In the genomic region with DNA sequence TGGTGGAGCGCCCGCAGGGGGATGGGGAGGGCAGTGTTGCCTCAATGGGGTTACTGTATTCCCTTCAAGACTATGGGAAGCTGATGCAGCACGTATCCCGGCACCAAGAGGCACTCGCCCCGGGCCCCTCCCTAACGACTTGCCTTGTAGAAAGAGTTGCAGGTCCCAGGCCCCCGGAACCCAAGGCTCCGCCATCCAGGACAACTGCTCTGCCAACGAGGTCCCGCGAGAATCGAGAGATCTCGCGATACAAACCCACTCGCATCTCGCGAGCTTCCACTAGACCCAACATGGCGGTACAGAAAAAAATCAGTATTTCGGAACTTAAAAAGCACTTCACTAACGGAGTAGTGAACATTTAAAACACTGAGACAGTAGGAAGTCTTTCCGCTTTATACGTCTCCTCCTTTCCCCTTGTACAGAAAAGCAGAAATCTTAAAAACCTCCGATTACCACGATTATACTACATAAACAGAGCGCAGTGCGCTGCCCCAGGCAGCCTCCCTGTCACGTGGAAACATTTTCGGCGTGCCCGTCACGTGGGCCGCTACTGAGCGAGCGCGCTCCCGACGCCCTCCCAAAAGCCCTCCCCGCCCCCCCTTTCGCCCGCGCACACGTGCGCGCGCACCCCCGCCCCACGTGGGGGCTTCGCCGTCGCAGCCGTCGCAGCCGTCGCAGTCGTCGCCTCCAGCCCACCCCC, we compare ENCODE assay signal across 1 cellular context.
A peak's percentile ranks its signal among the peaks of the same experiment; 100 is the strongest.
TF ChIP-seq lines count a peak whose summit lies in the region.

Gene ZZZ3, minus strand, starts transcription at position 217 of the 700 bp plus-strand sequence. CDS start 49,304 bp downstream, outside the sequence.

TF ChIP-seq in HepG2, 621 proteins besides CTCF, POLR2A, EP300 and RAD21 (continued from another document and continues in another):
- TF ChIP-seq ZBTB40 (IDR thresholded peaks at IDR 0.05), result no peak
- no peak for TF ChIP-seq ZBTB40 (CRISPR knock-in tag; IDR thresholded peaks at IDR 0.05)
- TF ChIP-seq, protein P1, sequence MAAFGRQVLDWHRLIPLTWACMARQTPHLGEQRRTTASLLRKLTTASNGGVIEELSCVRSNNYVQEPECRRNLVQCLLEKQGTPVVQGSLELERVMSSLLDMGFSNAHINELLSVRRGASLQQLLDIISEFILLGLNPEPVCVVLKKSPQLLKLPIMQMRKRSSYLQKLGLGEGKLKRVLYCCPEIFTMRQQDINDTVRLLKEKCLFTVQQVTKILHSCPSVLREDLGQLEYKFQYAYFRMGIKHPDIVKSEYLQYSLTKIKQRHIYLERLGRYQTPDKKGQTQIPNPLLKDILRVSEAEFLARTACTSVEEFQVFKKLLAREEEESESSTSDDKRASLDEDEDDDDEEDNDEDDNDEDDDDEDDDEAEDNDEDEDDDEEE (CRISPR knock-in tag; IDR thresholded peaks at IDR 0.05), result no peak
- TF ChIP-seq ZNF746 (CRISPR knock-in tag; IDR thresholded peaks at IDR 0.05), result no peak
- no peak for TF ChIP-seq SCMH1 (CRISPR knock-in tag; IDR thresholded peaks at IDR 0.05; ENCODE audit: borderline replicate concordance)
- 0 out of 2 replicates have a peak, but pooled peaks have one; percentile 45 for TF ChIP-seq ZBTB3 (CRISPR knock-in tag; IDR thresholded peaks at IDR 0.05; ENCODE audit: borderline replicate concordance, low read depth)
- TF ChIP-seq SKI (IDR thresholded peaks at IDR 0.05; ENCODE audit: partially characterized antibody), result no peak
- 0 out of 2 replicates have a peak, but pooled peaks have one; percentile 42 for TF ChIP-seq SNAPC4 (CRISPR knock-in tag; IDR thresholded peaks at IDR 0.05)
- no peak for TF ChIP-seq RNF2 (conservative IDR thresholded peaks at IDR 0.05; ENCODE audit: low read depth)
- TF ChIP-seq ZNF382 (CRISPR knock-in tag; IDR thresholded peaks at IDR 0.05; ENCODE audit: borderline replicate concordance), result no peak
- peak; percentile 76 for TF ChIP-seq POGZ (CRISPR knock-in tag; IDR thresholded peaks at IDR 0.05)
- TF ChIP-seq ZNF484 (CRISPR knock-in tag; IDR thresholded peaks at IDR 0.05; ENCODE audit: borderline replicate concordance, low read depth), result no peak
- no peak; the same call in 1 of the 2 replicates for TF ChIP-seq FOXJ3 (CRISPR knock-in tag; IDR thresholded peaks at IDR 0.05; ENCODE audit: borderline replicate concordance)
- TF ChIP-seq MAFG (CRISPR knock-in tag; IDR thresholded peaks at IDR 0.05), result no peak
- no peak for TF ChIP-seq ZNF207 (IDR thresholded peaks at IDR 0.05; ENCODE audit: borderline replicate concordance)
- TF ChIP-seq MAFK (conservative IDR thresholded peaks at IDR 0.05 in 1 of 2, IDR thresholded peaks at IDR 0.05 in 1 of 2; ENCODE audit: low read length in 2 of 2), result no peak
- no peak for TF ChIP-seq ZBTB7B (CRISPR knock-in tag; IDR thresholded peaks at IDR 0.05)
- no peak for TF ChIP-seq ZNF713 (CRISPR knock-in tag; IDR thresholded peaks at IDR 0.05)
- no peak for TF ChIP-seq TAF15 (IDR thresholded peaks at IDR 0.05; ENCODE audit: low read depth, low read length, poor library complexity, severe bottlenecking)
- TF ChIP-seq, protein P2, sequence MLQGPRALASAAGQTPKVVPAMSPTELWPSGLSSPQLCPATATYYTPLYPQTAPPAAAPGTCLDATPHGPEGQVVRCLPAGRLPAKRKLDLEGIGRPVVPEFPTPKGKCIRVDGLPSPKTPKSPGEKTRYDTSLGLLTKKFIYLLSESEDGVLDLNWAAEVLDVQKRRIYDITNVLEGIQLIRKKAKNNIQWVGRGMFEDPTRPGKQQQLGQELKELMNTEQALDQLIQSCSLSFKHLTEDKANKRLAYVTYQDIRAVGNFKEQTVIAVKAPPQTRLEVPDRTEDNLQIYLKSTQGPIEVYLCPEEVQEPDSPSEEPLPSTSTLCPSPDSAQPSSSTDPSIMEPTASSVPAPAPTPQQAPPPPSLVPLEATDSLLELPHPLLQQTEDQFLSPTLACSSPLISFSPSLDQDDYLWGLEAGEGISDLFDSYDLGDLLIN (CRISPR knock-in tag; IDR thresholded peaks at IDR 0.05; ENCODE audit: borderline replicate concordance), result no peak
- TF ChIP-seq, protein P3, sequence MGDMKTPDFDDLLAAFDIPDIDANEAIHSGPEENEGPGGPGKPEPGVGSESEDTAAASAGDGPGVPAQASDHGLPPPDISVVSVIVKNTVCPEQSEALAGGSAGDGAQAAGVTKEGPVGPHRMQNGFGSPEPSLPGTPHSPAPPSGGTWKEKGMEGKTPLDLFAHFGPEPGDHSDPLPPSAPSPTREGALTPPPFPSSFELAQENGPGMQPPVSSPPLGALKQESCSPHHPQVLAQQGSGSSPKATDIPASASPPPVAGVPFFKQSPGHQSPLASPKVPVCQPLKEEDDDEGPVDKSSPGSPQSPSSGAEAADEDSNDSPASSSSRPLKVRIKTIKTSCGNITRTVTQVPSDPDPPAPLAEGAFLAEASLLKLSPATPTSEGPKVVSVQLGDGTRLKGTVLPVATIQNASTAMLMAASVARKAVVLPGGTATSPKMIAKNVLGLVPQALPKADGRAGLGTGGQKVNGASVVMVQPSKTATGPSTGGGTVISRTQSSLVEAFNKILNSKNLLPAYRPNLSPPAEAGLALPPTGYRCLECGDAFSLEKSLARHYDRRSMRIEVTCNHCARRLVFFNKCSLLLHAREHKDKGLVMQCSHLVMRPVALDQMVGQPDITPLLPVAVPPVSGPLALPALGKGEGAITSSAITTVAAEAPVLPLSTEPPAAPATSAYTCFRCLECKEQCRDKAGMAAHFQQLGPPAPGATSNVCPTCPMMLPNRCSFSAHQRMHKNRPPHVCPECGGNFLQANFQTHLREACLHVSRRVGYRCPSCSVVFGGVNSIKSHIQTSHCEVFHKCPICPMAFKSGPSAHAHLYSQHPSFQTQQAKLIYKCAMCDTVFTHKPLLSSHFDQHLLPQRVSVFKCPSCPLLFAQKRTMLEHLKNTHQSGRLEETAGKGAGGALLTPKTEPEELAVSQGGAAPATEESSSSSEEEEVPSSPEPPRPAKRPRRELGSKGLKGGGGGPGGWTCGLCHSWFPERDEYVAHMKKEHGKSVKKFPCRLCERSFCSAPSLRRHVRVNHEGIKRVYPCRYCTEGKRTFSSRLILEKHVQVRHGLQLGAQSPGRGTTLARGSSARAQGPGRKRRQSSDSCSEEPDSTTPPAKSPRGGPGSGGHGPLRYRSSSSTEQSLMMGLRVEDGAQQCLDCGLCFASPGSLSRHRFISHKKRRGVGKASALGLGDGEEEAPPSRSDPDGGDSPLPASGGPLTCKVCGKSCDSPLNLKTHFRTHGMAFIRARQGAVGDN (CRISPR knock-in tag; IDR thresholded peaks at IDR 0.05), result peak; percentile 31
- TF ChIP-seq NR0B2 (CRISPR knock-in tag; IDR thresholded peaks at IDR 0.05), result no peak
- no peak for TF ChIP-seq RFXANK (CRISPR knock-in tag; IDR thresholded peaks at IDR 0.05)
- TF ChIP-seq KDM6A (CRISPR knock-in tag; IDR thresholded peaks at IDR 0.05; ENCODE audit: low read depth), result no peak
- no peak for TF ChIP-seq ATF3 (CRISPR knock-in tag; IDR thresholded peaks at IDR 0.05)
- peak; percentile 71 for TF ChIP-seq MNT (IDR thresholded peaks at IDR 0.05)
- TF ChIP-seq ZNF761 (CRISPR knock-in tag; conservative IDR thresholded peaks at IDR 0.05), result 0 out of 2 replicates have a peak, but pooled peaks have one; percentile 30
- TF ChIP-seq SMARCC2 (IDR thresholded peaks at IDR 0.05), result no peak
